ENCODE assay signal across 8 cellular contexts in the genomic region with DNA sequence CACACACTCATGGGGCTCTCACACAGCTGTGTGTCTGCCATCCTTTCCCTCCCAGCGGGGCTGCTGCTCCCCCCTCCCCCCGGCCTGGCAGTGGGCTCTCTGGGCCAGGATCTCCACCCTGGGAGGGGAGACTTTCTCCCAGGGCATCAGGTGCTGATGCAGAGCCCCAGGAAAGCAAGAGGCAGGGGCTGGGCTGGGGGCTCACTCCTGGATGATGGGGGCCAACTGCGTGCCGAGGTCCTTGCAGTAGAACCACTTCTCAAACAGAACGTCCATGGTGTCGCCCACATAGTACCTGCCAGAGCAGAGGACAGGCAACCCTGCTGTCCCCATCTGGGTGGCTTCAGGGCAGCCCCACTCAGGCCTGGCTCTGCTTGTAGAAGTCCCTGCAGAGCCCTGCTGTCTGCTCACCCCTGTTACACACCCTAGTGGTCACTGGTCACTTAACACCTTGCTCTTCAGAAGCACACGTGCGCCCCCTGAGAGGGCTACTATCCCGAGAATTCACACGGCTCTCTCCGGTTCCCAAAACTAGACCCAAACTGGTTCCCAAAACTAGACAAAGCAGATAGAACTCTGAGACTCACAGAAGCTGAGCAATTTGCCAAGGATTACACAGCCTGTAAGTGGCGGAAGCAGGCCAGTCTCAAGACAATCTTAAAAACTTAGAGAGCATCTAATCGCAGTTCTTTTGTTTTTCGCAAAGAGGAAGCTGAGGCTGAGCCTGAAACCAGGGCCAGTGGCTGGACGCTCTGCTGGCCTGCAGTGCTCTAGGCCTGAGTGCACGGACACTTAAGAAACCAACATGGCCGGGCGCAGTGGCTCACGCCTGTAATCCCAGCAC. TPM values are rescaled to one million over a fixed set of nuclear protein-coding genes. Genes with fewer than 3 reads are reported as not detected.
A peak's percentile ranks its signal among the peaks of the same experiment; 100 is the strongest.
DNase-seq lines count a peak whose midpoint lies in the region; ATAC-seq and TF ChIP-seq lines count a peak whose summit lies in the region.

No MANE protein-coding gene starts in this region.

- H3K36me3 ChIP-seq in BE2C (no peaks in the 10 kb centered on the region), stomach (peaks cover 0 to 7% (median 2%) of the 10 kb centered on the region in 4 donors)

- H3K27ac ChIP-seq in stomach = no peak overlapping the region

- DNase-seq in BE2C = peak; percentile 69
- DNase-seq in M059J (ENCODE audit: low read depth) = peak; percentile 37
- DNase-seq in iPS DF 19.7 (ENCODE audit: low read depth, low spot score) = peak; percentile 83
- peak; percentile 25 for DNase-seq in stomach
- no peak for DNase-seq in activated CD4-positive, alpha-beta T cell treated with anti-CD3 and anti-CD28 coated beads, Interleukin-2, amount 50 U/mL, for 1 hour
- DNase-seq in globus pallidus (ENCODE audit: low spot score) = no peak

- H3K4me1 ChIP-seq in BE2C (no peaks in the 10 kb centered on the region; the same call in 1 of the 2 replicates), stomach (peaks cover 0 to 6% (median 3%) of the 10 kb centered on the region in 4 donors)

- peak; percentile 69 for ATAC-seq in GM19397 (IDR thresholded peaks at IDR 0.05; ENCODE audit: unreplicated experiment)

- TF ChIP-seq POLR2A in stomach (IDR thresholded peaks at IDR 0.05) = no peak

- H3K27me3 ChIP-seq in BE2C (no peaks in the 10 kb centered on the region), stomach (no peaks in the 10 kb centered on the region)

- no peak for TF ChIP-seq EP300 in stomach (IDR thresholded peaks at IDR 0.05)

- WGBS in stomach, 5 donors = 76 to 83% (median 78%) methylated on average over 18 to 19 of the region's 19 CpGs

- no peak overlapping the region for H3K4me3 ChIP-seq in BE2C (ENCODE audit: low read depth, low read length)
- H3K4me3 ChIP-seq in WI38 (ENCODE audit: low read depth, low read length) = no peak overlapping the region
- H3K4me3 ChIP-seq in stomach = no peak overlapping the region

- H3K9me3 ChIP-seq in BE2C (no peaks in the 10 kb centered on the region), stomach (no peaks in the 10 kb centered on the region)

- TF ChIP-seq CTCF in BE2C (IDR thresholded peaks at IDR 0.05; ENCODE audit: low read depth, low read length) (peak; percentile 75), WI38 (IDR thresholded peaks at IDR 0.05; ENCODE audit: low read depth, low read length) (peak; percentile 39), stomach (IDR thresholded peaks at IDR 0.05) (peak in 3 of 7 experiments; percentile 7 to 34 (median 26))

- intact Hi-C loops in stomach (cut with DNase I; ENCODE audit: low total_unique reads) = no loop called here

RNA-seq across cellular contexts. Expression of a gene that starts 6.6 kb away (rescaled TPM):
- polyA plus RNA-seq in BE2C (2012; ENCODE audit: insufficient read depth, insufficient read length, low read depth) = not detected
- total RNA-seq in M059J (2014; rRNA removed; shearing (Covaris generic)) = not detected in 2 replicates
- total RNA-seq in stomach = 1 to 10 TPM in 3 of 5 donors, not detected in 2; 1.2 to 7.8 (median 1.3) TPM
- 1 to 10 TPM in 2 of 3 donors, under 1 TPM in 1; 0.46 to 2.0 (median 1.8) TPM for polyA plus RNA-seq in stomach

RNA-seq across cellular contexts. Expression of a gene that starts 21.9 kb away (rescaled TPM):
- polyA plus RNA-seq in BE2C (2012; ENCODE audit: insufficient read depth, insufficient read length, low read depth) = not detected
- total RNA-seq in M059J (2014; rRNA removed; shearing (Covaris generic)) = not detected in 2 replicates
- total RNA-seq in stomach = 10 to 100 TPM in 1 of 5 donors, 1 to 10 TPM in 1, under 1 TPM in 1, not detected in 2; 0.89 to 18.5 (median 6.8) TPM
- polyA plus RNA-seq in stomach = 10 to 100 TPM in 2 of 3 donors, 1 to 10 TPM in 1; 4.0 to 23.5 (median 22.8) TPM

Comparison
In these comparisons a context has a peak if more than half of its experiments do, and no peak if none do; other contexts are left out.
1. DNase-seq: peak in BE2C (single experiment), M059J (single experiment), iPS DF 19.7 (single experiment) and stomach (single experiment); none in activated CD4-positive, alpha-beta T cell treated with anti-CD3 and anti-CD28 coated beads, Interleukin-2, amount 50 U/mL, for 1 hour (single experiment) and globus pallidus (single experiment).